In genomic region chr22:19730662-19731360, GRCh38 we compare ENCODE assay signal across 8 cellular contexts. TPM values are rescaled to one million over a fixed set of nuclear protein-coding genes. Genes with fewer than 3 reads are reported as not detected.
DNase-seq lines count a peak whose midpoint lies in the region; ATAC-seq and TF ChIP-seq lines count a peak whose summit lies in the region.

No MANE protein-coding gene starts in this region.

- no peak for ATAC-seq in GM21367 (IDR thresholded peaks at IDR 0.05; ENCODE audit: unreplicated experiment)

- intact Hi-C loops in tibial artery (cut with DNase I; ENCODE audit: low total_unique reads): loop anchor here (2.0 kb wide), 1 partner anchor 178 kb away; no protein-coding TSS in a partner anchor

- no peaks in the 10 kb centered on the region for H3K36me3 ChIP-seq in MM.1S (replicated peaks; ENCODE audit: insufficient read depth, low read length)
- no peaks in the 10 kb centered on the region for H3K36me3 ChIP-seq in SU-DHL-6 (ENCODE audit: low read length)
- H3K36me3 ChIP-seq in cardiac muscle cell: no peaks in the 10 kb centered on the region
- H3K36me3 ChIP-seq in tibial artery: no peaks in the 10 kb centered on the region

- H3K4me1 ChIP-seq in MM.1S (ENCODE audit: low read length): no peaks in the 10 kb centered on the region
- H3K4me1 ChIP-seq in cardiac muscle cell (ENCODE audit: low read depth): no peaks in the 10 kb centered on the region
- peaks cover 0 to 9% (median 7%) of the 10 kb centered on the region in 4 donors for H3K4me1 ChIP-seq in tibial artery

- H3K4me3 ChIP-seq in GM12865 (ENCODE audit: low read depth, low read length) (no peak overlapping the region; the same call in 1 of the 2 replicates), MM.1S (ENCODE audit: low read length) (peak overlapping the region; percentile 45; the same call in 1 of the 2 replicates), SU-DHL-6 (ENCODE audit: insufficient read depth, low read length, poor library complexity, severe bottlenecking) (no peak overlapping the region), cardiac muscle cell (peak overlapping the region; percentile 25), tibial artery (peak overlapping the region; percentile 17 to 41)

- H3K4me2 ChIP-seq in MM.1S (ENCODE audit: low read depth, low read length): peak overlapping the region; percentile 84; the same call in 1 of the 2 replicates
- H3K4me2 ChIP-seq in SU-DHL-6 (ENCODE audit: low read depth, low read length, poor library complexity, severe bottlenecking): peak overlapping the region; percentile 34

- DNase-seq in GM12865 (ENCODE audit: low read depth) (peak; percentile 79), MM.1S (peak; percentile 66), cardiac muscle cell (ENCODE audit: low read depth in 1 of 2, low spot score in 1 of 2) (peak; percentile 84 to 91), pons (ENCODE audit: low spot score) (peak; percentile 61), tibial artery (peak; percentile 72 to 87)
- peak; percentile 84 for DNase-seq in activated naive CD8-positive, alpha-beta T cell treated with anti-CD3 and anti-CD28 coated beads for 36 hours

- H3K36me3 Mint-ChIP-seq in activated naive CD8-positive, alpha-beta T cell treated with anti-CD3 and anti-CD28 coated beads for 36 hours: no peaks in the 10 kb centered on the region

- H3K27me3 ChIP-seq in MM.1S (replicated peaks; ENCODE audit: insufficient read depth, low read length) (peaks cover 70% of the 10 kb centered on the region), SU-DHL-6 (ENCODE audit: low read length) (no peaks in the 10 kb centered on the region), cardiac muscle cell (peaks cover 45% of the 10 kb centered on the region), tibial artery (peaks cover 0 to 7% of the 10 kb centered on the region in 2 donors)

- no peak overlapping the region for H3K9ac ChIP-seq in MM.1S (ENCODE audit: low read length)
- no peak overlapping the region for H3K9ac ChIP-seq in SU-DHL-6 (ENCODE audit: low read length)

- H3K27me3 Mint-ChIP-seq in activated naive CD8-positive, alpha-beta T cell treated with anti-CD3 and anti-CD28 coated beads for 36 hours: peaks cover 7% of the 10 kb centered on the region

- H3K4me3 Mint-ChIP-seq in activated naive CD8-positive, alpha-beta T cell treated with anti-CD3 and anti-CD28 coated beads for 36 hours: peak overlapping the region; percentile 63

- H3F3A ChIP-seq in MM.1S (ENCODE audit: insufficient read depth, low read length): no peaks in the 10 kb centered on the region
- H3F3A ChIP-seq in SU-DHL-6 (ENCODE audit: insufficient read depth): no peaks in the 10 kb centered on the region

- H3K9me2 ChIP-seq in MM.1S (replicated peaks; ENCODE audit: insufficient read depth, low read length) (no peaks in the 10 kb centered on the region), SU-DHL-6 (replicated peaks; ENCODE audit: insufficient read depth, low read length) (no peaks in the 10 kb centered on the region)

- H2AFZ ChIP-seq in MM.1S (ENCODE audit: low read length) (peak overlapping the region; percentile 67), SU-DHL-6 (ENCODE audit: low read depth, low read length, severe bottlenecking) (no peak overlapping the region)

- no peak overlapping the region for H3K27ac ChIP-seq in MM.1S (ENCODE audit: low read length)
- no peak overlapping the region for H3K27ac ChIP-seq in SU-DHL-6 (ENCODE audit: low read depth, low read length)
- H3K27ac ChIP-seq in cardiac muscle cell: no peak overlapping the region
- H3K27ac ChIP-seq in tibial artery: no peak overlapping the region

- H3K79me2 ChIP-seq in MM.1S (ENCODE audit: low read length) (no peaks in the 10 kb centered on the region), SU-DHL-6 (ENCODE audit: insufficient read depth, low read length) (no peaks in the 10 kb centered on the region)

- no peaks in the 10 kb centered on the region for H3K4me1 Mint-ChIP-seq in activated naive CD8-positive, alpha-beta T cell treated with anti-CD3 and anti-CD28 coated beads for 36 hours

- TF ChIP-seq CTCF in GM12865 (IDR thresholded peaks at IDR 0.05; ENCODE audit: insufficient read depth, low read depth, low read length, missing control alignments) (peak; percentile 94), MM.1S (IDR thresholded peaks at IDR 0.05; ENCODE audit: low read length) (peak; percentile 92), SU-DHL-6 (IDR thresholded peaks at IDR 0.05; ENCODE audit: insufficient read depth, low read length, poor library complexity, severe bottlenecking) (peak; percentile 62), cardiac muscle cell (IDR thresholded peaks at IDR 0.05; ENCODE audit: low read depth, low read length) (peak; percentile 91), tibial artery (IDR thresholded peaks at IDR 0.05) (peak; percentile 94 to 96)

- H3K9me3 ChIP-seq in MM.1S (replicated peaks; ENCODE audit: insufficient read depth, low read length): no peaks in the 10 kb centered on the region
- no peaks in the 10 kb centered on the region for H3K9me3 ChIP-seq in SU-DHL-6 (ENCODE audit: insufficient read depth, low read length)
- no peaks in the 10 kb centered on the region for H3K9me3 ChIP-seq in cardiac muscle cell (ENCODE audit: low read depth)
- H3K9me3 ChIP-seq in tibial artery: no peaks in the 10 kb centered on the region

- H4K20me1 ChIP-seq in MM.1S (ENCODE audit: insufficient read depth, low read length): no peaks in the 10 kb centered on the region
- H4K20me1 ChIP-seq in SU-DHL-6 (ENCODE audit: low read depth, low read length): no peaks in the 10 kb centered on the region

- no peak overlapping the region for H3K27ac Mint-ChIP-seq in activated naive CD8-positive, alpha-beta T cell treated with anti-CD3 and anti-CD28 coated beads for 36 hours

- H3K9me3 Mint-ChIP-seq in activated naive CD8-positive, alpha-beta T cell treated with anti-CD3 and anti-CD28 coated beads for 36 hours: no peaks in the 10 kb centered on the region

RNA-seq across cellular contexts. Expression of gene GP1BB, which starts 7.5 kb away (rescaled TPM):
- not detected for total RNA-seq in activated naive CD8-positive, alpha-beta T cell treated with anti-CD3 and anti-CD28 coated beads for 36 hours
- 89.4 and 100 TPM in 2 replicates for total RNA-seq in cardiac muscle cell
- polyA plus RNA-seq in cardiac muscle cell: 80.9 and 83.2 TPM in 2 replicates

RNA-seq across cellular contexts. Expression of gene SEPTIN5, which starts 16.5 kb away (rescaled TPM):
- total RNA-seq in activated naive CD8-positive, alpha-beta T cell treated with anti-CD3 and anti-CD28 coated beads for 36 hours: 1 to 10 TPM; 1.1 to 1.3 TPM
- total RNA-seq in cardiac muscle cell: 165 and 303 TPM in 2 replicates
- 129 and 260 TPM in 2 replicates for polyA plus RNA-seq in cardiac muscle cell

RNA-seq across cellular contexts. Expression of gene TBX1, which starts 29.8 kb away (rescaled TPM):
- total RNA-seq in activated naive CD8-positive, alpha-beta T cell treated with anti-CD3 and anti-CD28 coated beads for 36 hours: not detected
- total RNA-seq in cardiac muscle cell: 0.12 and 0.35 TPM in 2 replicates
- polyA plus RNA-seq in cardiac muscle cell: 0.71 and 0.84 TPM in 2 replicates

Comparison
In these comparisons a context has a peak if more than half of its experiments do, and no peak if none do; other contexts are left out.
1. H3K4me3 ChIP-seq: peak in MM.1S (single experiment), cardiac muscle cell (single experiment) and tibial artery (2 of 2); none in GM12865 (single experiment) and SU-DHL-6 (single experiment).
2. RNA of gene GP1BB, which starts 7.5 kb away (total RNA-seq): 89.4 to 100 TPM in cardiac muscle cell; not detected in activated naive CD8-positive, alpha-beta T cell treated with anti-CD3 and anti-CD28 coated beads for 36 hours; every median in the first group is over 10 times any median in the second.
3. RNA of gene SEPTIN5, which starts 16.5 kb away (total RNA-seq): 165 to 303 TPM in cardiac muscle cell; 1.1 to 1.3 TPM in activated naive CD8-positive, alpha-beta T cell treated with anti-CD3 and anti-CD28 coated beads for 36 hours; every median in the first group is over 10 times any median in the second.
4. Peak in every context shown above with its lines, with median percentiles within 50 percentile points of each other: DNase-seq and CTCF ChIP-seq.